ENCODE assay signal across 1 cellular context in genomic region chr4:125346616-125347015, GRCh38.
TF ChIP-seq lines count a peak whose summit lies in the region.

No MANE protein-coding gene starts in this region.

TF ChIP-seq in GM23338, 12 proteins besides CTCF, POLR2A, EP300 and RAD21 (continued from another document):
- no peak for TF ChIP-seq ZNF331 (CRISPR knock-in tag; IDR thresholded peaks at IDR 0.05; ENCODE audit: low read depth)
- TF ChIP-seq POLR2AphosphoS5 (IDR thresholded peaks at IDR 0.05; ENCODE audit: low read depth), result no peak
- TF ChIP-seq EZH2 (IDR thresholded peaks at IDR 0.05; ENCODE audit: low read depth, unreplicated experiment), result no peak
